In genomic region chr14:48615618-48616017, GRCh38 we compare ENCODE assay signal across 25 cellular contexts.
"Had no signal": no experiment of that assay in that cellular context is flagged by ENCODE, and none has a peak within 500 bp of the region (broad histone marks: within the 10 kb centered on the region; RNA-seq: fewer than 3 reads in every experiment).

No MANE protein-coding gene starts in this region.

- H3K27ac Mint-ChIP-seq: dendritic cell treated with granulocyte-macrophage colony-stimulating factor and Interleukin-4, amounts not matched to agents 40 ng/mL and 50 ng/mL, for 4 days; effector memory CD8-positive, alpha-beta T cell; endodermal cell had no signal

- H3K4me3 Mint-ChIP-seq: dendritic cell treated with granulocyte-macrophage colony-stimulating factor and Interleukin-4, amounts not matched to agents 40 ng/mL and 50 ng/mL, for 4 days; effector memory CD8-positive, alpha-beta T cell; endodermal cell had no signal

- H3K27me3 Mint-ChIP-seq: dendritic cell treated with granulocyte-macrophage colony-stimulating factor and Interleukin-4, amounts not matched to agents 40 ng/mL and 50 ng/mL, for 4 days; effector memory CD8-positive, alpha-beta T cell had no signal

- H3K27ac ChIP-seq: colonic mucosa, coronary artery, dorsolateral prefrontal cortex, epithelial cell of prostate, esophagus muscularis mucosa, esophagus squamous epithelium, foreskin keratinocyte, gastrocnemius medialis, gastroesophageal sphincter, heart left ventricle, heart right ventricle had no signal

- H3K36me3 ChIP-seq: colonic mucosa, esophagus muscularis mucosa, esophagus squamous epithelium, gastrocnemius medialis, gastroesophageal sphincter, heart left ventricle, heart right ventricle had no signal

- ATAC-seq: effector memory CD8-positive, alpha-beta T cell; esophagus mucosa; foreskin keratinocyte; gastrocnemius medialis; gastroesophageal sphincter; heart left ventricle; heart right ventricle had no signal

- H3K9me3 ChIP-seq: colonic mucosa, esophagus muscularis mucosa, esophagus squamous epithelium, gastrocnemius medialis had no signal

- DNase-seq: colonic mucosa; cortex of kidney; dermis blood vessel endothelial cell; dorsolateral prefrontal cortex; effector CD4-positive, alpha-beta T cell; effector CD8-positive, alpha-beta T cell; effector memory CD4-positive, alpha-beta T cell; effector memory CD8-positive, alpha-beta T cell; endodermal cell; erythroblast; esophagus squamous epithelium; foreskin fibroblast; foreskin keratinocyte; foreskin melanocyte; gastrocnemius medialis; glutamatergic neuron; head of caudate nucleus; heart left ventricle; heart right ventricle had no signal

- H3K4me3 ChIP-seq: colonic mucosa, coronary artery, dorsolateral prefrontal cortex, esophagus muscularis mucosa, esophagus squamous epithelium, gastrocnemius medialis, gastroesophageal sphincter, heart left ventricle, heart right ventricle had no signal

- H3K27me3 ChIP-seq: colonic mucosa, dorsolateral prefrontal cortex, esophagus muscularis mucosa, esophagus squamous epithelium, foreskin keratinocyte, gastrocnemius medialis, gastroesophageal sphincter, heart left ventricle, heart right ventricle had no signal

- H3K4me1 ChIP-seq: colonic mucosa, esophagus muscularis mucosa, esophagus squamous epithelium, foreskin keratinocyte, gastrocnemius medialis, gastroesophageal sphincter, heart left ventricle, heart right ventricle had no signal
